In genomic region chr9:20640331-20641187, GRCh38 we compare ENCODE assay signal across 8 cellular contexts. TPM values are rescaled to one million over a fixed set of nuclear protein-coding genes. Genes with fewer than 3 reads are reported as not detected.
DNase-seq lines count a peak whose midpoint lies in the region; ATAC-seq and TF ChIP-seq lines count a peak whose summit lies in the region.

No MANE protein-coding gene starts in this region.

- peaks cover 39% of the 10 kb centered on the region for H3K27me3 Mint-ChIP-seq in activated T-cell treated with anti-CD3 and anti-CD28 coated beads, Interleukin-2, amount 50 U/mL, for 72 hours (ENCODE audit: low read depth)

- H3K27ac ChIP-seq in hepatocyte: no peak overlapping the region

- H3K27ac Mint-ChIP-seq in activated T-cell treated with anti-CD3 and anti-CD28 coated beads, Interleukin-2, amount 50 U/mL, for 72 hours: peak overlapping the region; percentile 0

- no peaks in the 10 kb centered on the region for H3K9me3 ChIP-seq in hepatocyte (ENCODE audit: low read depth)

- peak; percentile 39 to 71 for DNase-seq in NCI-H524 (lab: John Stamatoyannopoulos, UW)
- no peak for DNase-seq in NCI-H524 treated with DMSO at 0.1 percent for 48 hours (lab: John Stamatoyannopoulos, UW)
- DNase-seq in NCI-H345 treated with DMSO at 0.1 percent for 48 hours (lab: John Stamatoyannopoulos, UW; ENCODE audit: unreplicated experiment): peak; percentile 40
- DNase-seq in activated T-cell treated with anti-CD3 and anti-CD28 coated beads, Interleukin-2, amount 50 U/mL, for 72 hours: peak; percentile 72 to 78
- peak; percentile 36 for DNase-seq in hepatocyte (ENCODE audit: low spot score)
- DNase-seq in stimulated activated CD8-positive, alpha-beta memory T cell treated with anti-CD3 and anti-CD28 coated beads, Interleukin-15, amount 100 ng/mL, for 48 hours (ENCODE audit: low read depth in 2 of 2): peak; percentile 52 to 55
- no peak for DNase-seq in HCEC 1CT

- no peaks in the 10 kb centered on the region for H4K20me1 ChIP-seq in hepatocyte (ENCODE audit: insufficient read depth, poor library complexity, severe bottlenecking)

- no peaks in the 10 kb centered on the region for H3K79me2 ChIP-seq in hepatocyte

- no peaks in the 10 kb centered on the region for H3K36me3 ChIP-seq in hepatocyte (replicated peaks; ENCODE audit: insufficient read depth, low read depth)

- H3K27me3 ChIP-seq in hepatocyte: no peaks in the 10 kb centered on the region

- H3K4me1 ChIP-seq in hepatocyte (ENCODE audit: insufficient read depth): no peaks in the 10 kb centered on the region

- H3K9me3 Mint-ChIP-seq in activated T-cell treated with anti-CD3 and anti-CD28 coated beads, Interleukin-2, amount 50 U/mL, for 72 hours: no peaks in the 10 kb centered on the region

- no peak overlapping the region for H2AFZ ChIP-seq in hepatocyte

- H3K4me3 ChIP-seq in hepatocyte: no peak overlapping the region

- whole genome bisulfite sequencing in hepatocyte (ENCODE audit: low lambda C conversion rate, missing lambda C conversion rate): 83% methylated on average over 7 of the region's 7 CpGs

- H3K36me3 Mint-ChIP-seq in activated T-cell treated with anti-CD3 and anti-CD28 coated beads, Interleukin-2, amount 50 U/mL, for 72 hours (ENCODE audit: insufficient read depth in 2 of 2): no peaks in the 10 kb centered on the region

- no peaks in the 10 kb centered on the region for H3K9me2 ChIP-seq in hepatocyte (replicated peaks; ENCODE audit: insufficient read depth)

- peak; percentile 72 for ATAC-seq in HG03025 (IDR thresholded peaks at IDR 0.05; ENCODE audit: low FRiP score, unreplicated experiment)
- ATAC-seq in activated T-cell treated with anti-CD3 and anti-CD28 coated beads, Interleukin-2, amount 50 U/mL, for 72 hours (replicated peaks in 1 of 2): peak; percentile 90

- TF ChIP-seq CTCF in hepatocyte (IDR thresholded peaks at IDR 0.05; ENCODE audit: poor library complexity): no peak

- H3K4me1 Mint-ChIP-seq in activated T-cell treated with anti-CD3 and anti-CD28 coated beads, Interleukin-2, amount 50 U/mL, for 72 hours (ENCODE audit: low read depth): peaks cover 19% of the 10 kb centered on the region

- H3K4me3 Mint-ChIP-seq in activated T-cell treated with anti-CD3 and anti-CD28 coated beads, Interleukin-2, amount 50 U/mL, for 72 hours: peak overlapping the region; percentile 55 to 72

- H3K4me2 ChIP-seq in hepatocyte: no peak overlapping the region

RNA-seq across cellular contexts. Expression of gene MLLT3, which starts 18.3 kb away (rescaled TPM):
- total RNA-seq in activated T-cell treated with anti-CD3 and anti-CD28 coated beads, Interleukin-2, amount 50 U/mL, for 72 hours: 10 to 100 TPM; 40.0 to 47.5 TPM
- 38.3 and 39.2 TPM in 2 replicates for total RNA-seq in hepatocyte
- 13.6 and 13.7 TPM in 2 replicates for polyA plus RNA-seq in hepatocyte

RNA-seq across cellular contexts. Expression of gene FOCAD, which starts 43.5 kb away (rescaled TPM):
- 10 to 100 TPM; 29.4 to 29.6 TPM for total RNA-seq in activated T-cell treated with anti-CD3 and anti-CD28 coated beads, Interleukin-2, amount 50 U/mL, for 72 hours
- 54.1 and 55.6 TPM in 2 replicates for total RNA-seq in hepatocyte
- 16.6 and 21.7 TPM in 2 replicates for polyA plus RNA-seq in hepatocyte

Comparison
In these comparisons a context has a peak if more than half of its experiments do, and no peak if none do; other contexts are left out.
1. DNase-seq: peak in NCI-H524 (2 of 2), NCI-H345 treated with DMSO at 0.1 percent for 48 hours (single experiment), activated T-cell treated with anti-CD3 and anti-CD28 coated beads, Interleukin-2, amount 50 U/mL, for 72 hours (2 of 2), hepatocyte (single experiment) and stimulated activated CD8-positive, alpha-beta memory T cell treated with anti-CD3 and anti-CD28 coated beads, Interleukin-15, amount 100 ng/mL, for 48 hours (2 of 2); none in NCI-H524 treated with DMSO at 0.1 percent for 48 hours (single experiment) and HCEC 1CT (single experiment).